In genomic region chr1:31669786-31670582, GRCh38 we compare ENCODE assay signal across 8 cellular contexts. TPM values are rescaled to one million over a fixed set of nuclear protein-coding genes. Genes with fewer than 3 reads are reported as not detected.
A peak's percentile ranks its signal among the peaks of the same experiment; 100 is the strongest.
DNase-seq lines count a peak whose midpoint lies in the region; ATAC-seq and TF ChIP-seq lines count a peak whose summit lies in the region.

No MANE protein-coding gene starts in this region.

- peaks cover 9% of the 10 kb centered on the region for H3K27me3 Mint-ChIP-seq in nephron (ENCODE audit: low read depth)

- H3K4me3 Mint-ChIP-seq in nephron, result peak overlapping the region; percentile 56 to 77 (median 73)

- H3K4me1 Mint-ChIP-seq in nephron, result peaks cover 79% of the 10 kb centered on the region

- H3K9me3 Mint-ChIP-seq in nephron, result no peaks in the 10 kb centered on the region

- ATAC-seq in GM18870 (IDR thresholded peaks at IDR 0.05; ENCODE audit: unreplicated experiment) (no peak), HG03196 (IDR thresholded peaks at IDR 0.05; ENCODE audit: unreplicated experiment) (no peak), GM18517 (IDR thresholded peaks at IDR 0.05; ENCODE audit: unreplicated experiment) (no peak)

- no peak overlapping the region for H3K4me3 ChIP-seq in fibroblast of mammary gland (ENCODE audit: control insufficient read depth, low read depth, low read length)

- TF ChIP-seq CTCF in fibroblast of mammary gland (conservative IDR thresholded peaks at IDR 0.05; ENCODE audit: control insufficient read depth, insufficient read depth, low read depth, low read length) (no peak), nephron (IDR thresholded peaks at IDR 0.05; ENCODE audit: unreplicated experiment in 3 of 3) (no peak)

- peak overlapping the region; percentile 33 to 96 (median 94) for H3K27ac Mint-ChIP-seq in nephron

- peaks cover 4% of the 10 kb centered on the region for H3K36me3 Mint-ChIP-seq in nephron (ENCODE audit: low read depth)

- DNase-seq in H4 (ENCODE audit: low spot score), result peak; percentile 64
- DNase-seq in NCI-H446 treated with DMSO at 0.1 percent for 48 hours (lab: John Stamatoyannopoulos, UW), result peak; percentile 96
- peak; percentile 40 to 44 for DNase-seq in activated T-cell treated with anti-CD3 and anti-CD28 coated beads, Interleukin-2, amount 50 U/mL, for 48 hours
- DNase-seq in fibroblast of mammary gland (ENCODE audit: low read depth), result peak; percentile 40

RNA-seq across cellular contexts. Expression of gene PEF1, which starts 25.3 kb away (rescaled TPM):
- 94.3 and 94.6 TPM in 2 replicates for total RNA-seq in H4 (2014; rRNA removed; shearing (Covaris generic))

RNA-seq across cellular contexts. Expression of gene COL16A1, which starts 33.8 kb away (rescaled TPM):
- total RNA-seq in H4 (2014; rRNA removed; shearing (Covaris generic)), result 9.2 and 12.2 TPM in 2 replicates

RNA-seq across cellular contexts. Expression of gene HCRTR1, which starts 52.5 kb away (rescaled TPM):
- not detected in 2 replicates for total RNA-seq in H4 (2014; rRNA removed; shearing (Covaris generic))

Comparison
In these comparisons a context has a peak if more than half of its experiments do, and no peak if none do; other contexts are left out.
1. DNase-seq: peak in every context shown above with its lines; median percentile 96 in NCI-H446 treated with DMSO at 0.1 percent for 48 hours; 64 in H4; 42 in activated T-cell treated with anti-CD3 and anti-CD28 coated beads, Interleukin-2, amount 50 U/mL, for 48 hours; 40 in fibroblast of mammary gland.